1 cellular context compared by ENCODE assay signal in the genomic region with DNA sequence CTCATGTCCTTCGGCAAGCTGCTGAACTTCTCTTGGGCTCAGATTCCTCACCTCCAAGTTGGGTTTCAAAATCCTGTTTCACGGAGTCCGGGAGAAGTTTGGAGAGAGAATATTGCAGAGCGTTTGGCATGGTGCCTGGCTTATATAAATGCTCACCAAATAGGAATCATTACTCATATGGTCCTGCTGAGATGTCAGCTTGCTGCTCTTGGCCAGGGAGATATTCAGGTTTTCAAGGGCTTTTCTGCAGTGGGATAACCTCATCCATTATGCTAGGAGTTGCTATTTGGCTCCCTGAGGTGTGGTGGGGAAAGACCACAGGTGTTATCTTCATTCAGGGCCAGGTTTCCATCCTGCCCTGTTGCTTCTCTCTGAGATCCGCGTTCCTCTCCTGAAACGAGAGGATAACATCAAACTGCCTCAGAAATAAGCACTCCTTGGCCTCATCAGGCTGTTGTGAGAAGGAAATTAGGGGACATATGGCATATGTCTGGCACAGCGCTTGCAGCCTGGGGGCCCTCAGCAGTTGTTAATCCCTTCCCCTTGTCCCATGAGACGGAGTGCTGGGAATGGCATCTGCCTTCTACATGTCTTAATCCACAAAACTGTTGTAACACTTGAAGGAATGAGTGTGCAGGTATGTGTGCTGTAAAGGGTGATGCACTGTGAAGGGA.
TF ChIP-seq lines count a peak whose summit lies in the region.

No MANE protein-coding gene starts in this region.

TF ChIP-seq in endothelial cell of umbilical vein, 7 proteins besides CTCF, POLR2A, EP300 and RAD21:
- TF ChIP-seq GATA2 (IDR thresholded peaks at IDR 0.05; ENCODE audit: insufficient read depth, insufficient read length, low read depth, low read length) (no peak), MYC (IDR thresholded peaks at IDR 0.05; ENCODE audit: low read depth, low read length) (no peak), EZH2 (IDR thresholded peaks at IDR 0.05; ENCODE audit: borderline replicate concordance, low read depth, low read length, severe bottlenecking) (no peak), POLR2AphosphoS5 (IDR thresholded peaks at IDR 0.05; ENCODE audit: insufficient read depth, low read depth, low read length) (no peak), JUN (IDR thresholded peaks at IDR 0.05; ENCODE audit: borderline replicate concordance, insufficient read depth, insufficient read length, low read depth) (no peak), FOS (IDR thresholded peaks at IDR 0.05; ENCODE audit: borderline replicate concordance, insufficient read depth, low read length) (no peak)
- TF ChIP-seq, protein P1, sequence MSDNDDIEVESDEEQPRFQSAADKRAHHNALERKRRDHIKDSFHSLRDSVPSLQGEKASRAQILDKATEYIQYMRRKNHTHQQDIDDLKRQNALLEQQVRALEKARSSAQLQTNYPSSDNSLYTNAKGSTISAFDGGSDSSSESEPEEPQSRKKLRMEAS (IDR thresholded peaks at IDR 0.05; ENCODE audit: insufficient read depth, insufficient read length) = no peak
